ENCODE assay signal across 16 cellular contexts in genomic region chrX:68940601-68941000, GRCh38.
"Had no signal": no experiment of that assay in that cellular context is flagged by ENCODE, and none has a peak within 500 bp of the region (broad histone marks: within the 10 kb centered on the region; RNA-seq: fewer than 3 reads in every experiment).

No MANE protein-coding gene starts in this region.

- H3K27ac ChIP-seq: gastrocnemius medialis, heart right ventricle, prostate gland had no signal

- H3K36me3 ChIP-seq: gastrocnemius medialis, heart right ventricle, prostate gland had no signal

- H3K4me3 Mint-ChIP-seq: activated CD4-positive, alpha-beta T cell treated with anti-CD3 and anti-CD28 coated beads, Interleukin-2, amount 10 ng/mL, durations not matched to agents 7 days and 5 days; activated T-cell treated with anti-CD3 and anti-CD28 coated beads, Interleukin-2, amount 50 U/mL, for 24 hours; naive B cell; stimulated activated naive CD8-positive, alpha-beta T cell treated with anti-CD3 and anti-CD28 coated beads, Interleukin-15, Interleukin-2, amounts not matched to agents 100 ng/mL and 50 ng/mL, for 24 hours had no signal

- H3K4me1 Mint-ChIP-seq: activated CD4-positive, alpha-beta T cell treated with anti-CD3 and anti-CD28 coated beads, Interleukin-2, amount 10 ng/mL, durations not matched to agents 7 days and 5 days had no signal

- H3K27ac Mint-ChIP-seq: activated CD4-positive, alpha-beta T cell treated with anti-CD3 and anti-CD28 coated beads, Interleukin-2, amount 10 ng/mL, durations not matched to agents 7 days and 5 days; activated naive CD4-positive, alpha-beta T cell treated with anti-CD3 and anti-CD28 coated beads, Interleukin-2, amount 50 U/mL, for 72 hours; activated T-cell treated with anti-CD3 and anti-CD28 coated beads, Interleukin-2, amount 50 U/mL, for 24 hours; naive B cell; stimulated activated naive CD8-positive, alpha-beta T cell treated with anti-CD3 and anti-CD28 coated beads, Interleukin-15, Interleukin-2, amounts not matched to agents 100 ng/mL and 50 ng/mL, for 24 hours had no signal

- DNase-seq: activated CD4-positive, alpha-beta T cell treated with anti-CD3 and anti-CD28 coated beads, Interleukin-2, amount 10 ng/mL, durations not matched to agents 7 days and 5 days; activated CD4-positive, CD25-positive, alpha-beta regulatory T cell; activated effector memory CD4-positive, alpha-beta T cell treated with Interleukin-2 at 50 U/mL for 16 hours; activated T-cell treated with anti-CD3 and anti-CD28 coated beads, Interleukin-2, amount 50 U/mL, for 24 hours; amniotic stem cell; effector CD4-positive, alpha-beta T cell; gastrocnemius medialis; heart right ventricle; left ventricle myocardium superior; naive B cell; stimulated activated CD4-positive, alpha-beta T cell treated with anti-CD3 and anti-CD28 coated beads, Interleukin-4, amount 100 ng/mL, for 1 hour; stimulated activated CD8-positive, alpha-beta memory T cell treated with anti-CD3 and anti-CD28 coated beads, Interleukin-4, amount 100 ng/mL, for 48 hours had no signal

- H3K27me3 ChIP-seq: gastrocnemius medialis, heart right ventricle had no signal

- H3K4me3 ChIP-seq: gastrocnemius medialis, heart right ventricle, prostate gland had no signal

- ATAC-seq: activated naive CD4-positive, alpha-beta T cell treated with anti-CD3 and anti-CD28 coated beads, Interleukin-2, amount 50 U/mL, for 72 hours; gastrocnemius medialis; heart right ventricle; left ventricle myocardium superior had no signal

- H3K36me3 Mint-ChIP-seq: activated naive CD4-positive, alpha-beta T cell treated with anti-CD3 and anti-CD28 coated beads, Interleukin-2, amount 50 U/mL, for 72 hours; naive B cell had no signal

- FAIRE-seq: bronchial epithelial cell had no signal

- H3K4me1 ChIP-seq: gastrocnemius medialis, prostate gland had no signal

- H3K27me3 Mint-ChIP-seq: activated CD4-positive, alpha-beta T cell treated with anti-CD3 and anti-CD28 coated beads, Interleukin-2, amount 10 ng/mL, durations not matched to agents 7 days and 5 days; stimulated activated naive CD8-positive, alpha-beta T cell treated with anti-CD3 and anti-CD28 coated beads, Interleukin-15, Interleukin-2, amounts not matched to agents 100 ng/mL and 50 ng/mL, for 24 hours had no signal

- H3K9me3 ChIP-seq: gastrocnemius medialis, heart right ventricle, prostate gland had no signal

- H3K9me3 Mint-ChIP-seq: activated CD4-positive, alpha-beta T cell treated with anti-CD3 and anti-CD28 coated beads, Interleukin-2, amount 10 ng/mL, durations not matched to agents 7 days and 5 days; activated naive CD4-positive, alpha-beta T cell treated with anti-CD3 and anti-CD28 coated beads, Interleukin-2, amount 50 U/mL, for 72 hours; activated T-cell treated with anti-CD3 and anti-CD28 coated beads, Interleukin-2, amount 50 U/mL, for 24 hours; stimulated activated naive CD8-positive, alpha-beta T cell treated with anti-CD3 and anti-CD28 coated beads, Interleukin-15, Interleukin-2, amounts not matched to agents 100 ng/mL and 50 ng/mL, for 24 hours had no signal
